10 cellular contexts compared by ENCODE assay signal in genomic region chr6:35486005-35486925, GRCh38. TPM values are rescaled to one million over a fixed set of nuclear protein-coding genes. Genes with fewer than 3 reads are reported as not detected.
A peak's percentile ranks its signal among the peaks of the same experiment; 100 is the strongest.
DNase-seq lines count a peak whose midpoint lies in the region; ATAC-seq, FAIRE-seq and TF ChIP-seq lines count a peak whose summit lies in the region.
"Had no signal": no experiment of that assay in that cellular context is flagged by ENCODE, and none has a peak within 500 bp of the region (broad histone marks: within the 10 kb centered on the region; RNA-seq: fewer than 3 reads in every experiment).

No MANE protein-coding gene starts in this region.

- H3K27me3 Mint-ChIP-seq in Calu3 (ENCODE audit: unreplicated experiment), result no peaks in the 10 kb centered on the region

- H3K9me3 ChIP-seq in SJCRH30 (replicated peaks), result no peaks in the 10 kb centered on the region
- H3K9me3 ChIP-seq in pancreas, result no peaks in the 10 kb centered on the region
- H3K9me3 ChIP-seq: BLaER1 had no signal

- H3K36me3 ChIP-seq in SJCRH30 (no peaks in the 10 kb centered on the region), pancreas (no peaks in the 10 kb centered on the region)
- H3K36me3 ChIP-seq: BLaER1 had no signal

- CTCF ChIA-PET in Calu3 (lab: Charles Lee), result interaction anchor here (0.5 to 0.6 kb wide), 3 partner anchors 240 to 789 kb away, joined by 3 to 6 read pairs (median 3); no protein-coding TSS in a partner anchor

- TF ChIP-seq CTCF in Calu3 (IDR thresholded peaks at IDR 0.05; ENCODE audit: unreplicated experiment), result no peak
- TF ChIP-seq CTCF in pancreas (IDR thresholded peaks at IDR 0.05), result no peak

- H3K9me3 Mint-ChIP-seq in Calu3 (ENCODE audit: low read depth, unreplicated experiment), result no peaks in the 10 kb centered on the region

- no peak for FAIRE-seq in pancreas (lab: Jason Lieb, UNC)

- peak overlapping the region; percentile 72 for H3K4me3 Mint-ChIP-seq in Calu3 (ENCODE audit: low read depth, unreplicated experiment)

- WGBS in pancreas, 2 donors, result 45 to 46% methylated on average over 60 to 61 of the region's 61 CpGs

- H3K27ac Mint-ChIP-seq in Calu3 (ENCODE audit: unreplicated experiment), result peak overlapping the region; percentile 94

- ATAC-seq in left cardiac atrium, result peak; percentile 28 to 56
- ATAC-seq in pancreas, result peak; percentile 70 to 83 (median 77)
- no peak for ATAC-seq in HG02870 (IDR thresholded peaks at IDR 0.05; ENCODE audit: unreplicated experiment)
- ATAC-seq in HG02763 (IDR thresholded peaks at IDR 0.05; ENCODE audit: unreplicated experiment), result no peak

- H3K4me3 ChIP-seq in SJCRH30 (no peak overlapping the region), pancreas (peak overlapping the region in 2 of 4 donors; percentile 15 to 16)
- H3K4me3 ChIP-seq: BLaER1 had no signal

- H3K27ac ChIP-seq in SJCRH30 (peak overlapping the region; percentile 69), pancreas (peak overlapping the region in 1 of 4 donors; percentile 57)
- H3K27ac ChIP-seq: BLaER1 had no signal

- peaks cover 69% of the 10 kb centered on the region for H3K4me1 Mint-ChIP-seq in Calu3 (ENCODE audit: low read depth, unreplicated experiment)

- intact Hi-C loops in Calu3 (cut with micrococcal nuclease; ENCODE audit: unreplicated experiment), result no loop called here
- intact Hi-C loops in left cardiac atrium (cut with DNase I), result no loop called here
- intact Hi-C loops in pancreas (cut with DNase I), result no loop called here

- DNase-seq in Calu3 (peak; percentile 93), SJCRH30 (no peak), left cardiac atrium (peak; percentile 67), pancreas (peak; percentile 66 to 83 (median 78)), GDM1 (lab: John Stamatoyannopoulos, UW) (no peak)
- DNase-seq in activated CD4-positive, alpha-beta T cell treated with anti-CD3 and anti-CD28 coated beads, Interleukin-2, amount 50 U/mL, for 48 hours, result no peak

- H3K4me1 ChIP-seq in SJCRH30 (peaks cover 74% of the 10 kb centered on the region), pancreas (peaks cover 0 to 8% (median 0%) of the 10 kb centered on the region in 3 donors)

- no TSS peak for BruUV-seq in Calu3 (replicated peaks; lab: Mats Ljungman, UMichigan)

- H3K27me3 ChIP-seq in SJCRH30 (no peaks in the 10 kb centered on the region), pancreas (no peaks in the 10 kb centered on the region)
- H3K27me3 ChIP-seq: BLaER1 had no signal

- peaks cover 41% of the 10 kb centered on the region for H3K36me3 Mint-ChIP-seq in Calu3 (ENCODE audit: insufficient read depth, unreplicated experiment)

RNA-seq across cellular contexts. Expression of gene TEAD3, which starts 10.6 kb away (rescaled TPM):
- 27.3 and 28.3 TPM in 2 replicates for total RNA-seq in Calu3 (2022)
- 8.4 and 8.8 TPM in 2 replicates for total RNA-seq in SJCRH30 (2014; rRNA removed; shearing (Covaris generic))
- 10 to 100 TPM; 22.4 to 39.6 TPM for total RNA-seq in left cardiac atrium
- 10 to 100 TPM in 1 of 6 donors, 1 to 10 TPM in 5; 3.0 to 10.0 (median 4.1) TPM for total RNA-seq in pancreas
- polyA plus RNA-seq in pancreas, result 1 to 10 TPM; 8.5 to 9.7 TPM
- total RNA-seq: mononuclear cell had no signal

RNA-seq across cellular contexts. Expression of gene RPL10A, which starts 18.1 kb away (rescaled TPM):
- total RNA-seq in Calu3 (2022) (789 and 828 TPM in 2 replicates), left cardiac atrium (100 to 1,000 TPM; 691 to 715 TPM), pancreas (1,000 to 10,000 TPM in 1 of 6 donors, 100 to 1,000 TPM in 5; 474 to 1,265 (median 898) TPM)
- total RNA-seq in SJCRH30 (2014; rRNA removed; shearing (Covaris generic)), result 2,010 and 2,016 TPM in 2 replicates
- 1,000 to 10,000 TPM in 1 of 2 donors, 100 to 1,000 TPM in 1; 429 to 1,039 TPM for polyA plus RNA-seq in pancreas

RNA-seq across cellular contexts. Expression of gene TULP1, which starts 26.4 kb away (rescaled TPM):
- total RNA-seq in Calu3 (2022), result not detected in 2 replicates
- total RNA-seq in SJCRH30 (2014; rRNA removed; shearing (Covaris generic)), result 0.15 TPM in 1 of 2 replicates, not detected in the other
- total RNA-seq in left cardiac atrium, result under 1 TPM in 1 of 2 donors, not detected in 1; 0.32 TPM
- not detected for total RNA-seq in pancreas
- polyA plus RNA-seq in pancreas, result under 1 TPM in 1 of 2 donors, not detected in 1; 0.28 TPM
- total RNA-seq: mononuclear cell had no signal

RNA-seq across cellular contexts. Expression of gene FANCE, which starts 34.1 kb away (rescaled TPM):
- 10.4 and 10.9 TPM in 2 replicates for total RNA-seq in Calu3 (2022)
- 10.5 and 10.9 TPM in 2 replicates for total RNA-seq in SJCRH30 (2014; rRNA removed; shearing (Covaris generic))
- total RNA-seq in left cardiac atrium, result 1 to 10 TPM; 1.8 to 3.7 TPM
- 1 to 10 TPM; 2.0 to 4.0 (median 2.7) TPM for total RNA-seq in pancreas
- polyA plus RNA-seq in pancreas, result 1 to 10 TPM; 1.7 to 2.1 TPM

Comparison
In these comparisons a context has a peak if more than half of its experiments do, and no peak if none do; other contexts are left out.
1. DNase-seq: peak in Calu3 (single experiment), left cardiac atrium (single experiment) and pancreas (6 of 6); none in SJCRH30 (0 of 2), GDM1 (single experiment) and activated CD4-positive, alpha-beta T cell treated with anti-CD3 and anti-CD28 coated beads, Interleukin-2, amount 50 U/mL, for 48 hours (0 of 2).
2. ATAC-seq: peak in left cardiac atrium (2 of 2) and pancreas (4 of 4); none in HG02870 (single experiment) and HG02763 (single experiment).